In genomic region chr4:107736924-107737448, GRCh38 we compare ENCODE assay signal across 8 cellular contexts.
DNase-seq lines count a peak whose midpoint lies in the region; ATAC-seq lines count a peak whose summit lies in the region.

No MANE protein-coding gene starts in this region.

- ATAC-seq in GM21619 (IDR thresholded peaks at IDR 0.05; ENCODE audit: unreplicated experiment) = peak; percentile 60

- DNase-seq in DMS153 treated with DMSO at 0.1 percent for 48 hours (lab: John Stamatoyannopoulos, UW; ENCODE audit: unreplicated experiment) (peak; percentile 41), DMS153 (lab: John Stamatoyannopoulos, UW) (no peak), HuH-7 (ENCODE audit: low spot score) (peak; percentile 41), SKM-1 treated with dmso at 0.1 percent for 144 hours (lab: John Stamatoyannopoulos, UW; ENCODE audit: unreplicated experiment) (peak; percentile 32), astrocyte of the hippocampus (ENCODE audit: low read depth, low spot score) (peak; percentile 66), islet precursor cell (peak; percentile 83)
- peak; percentile 2 for DNase-seq in stimulated activated CD8-positive, alpha-beta memory T cell treated with anti-CD3 and anti-CD28 coated beads, Interleukin-12 subunit alpha, Interleukin-12 subunit beta, amount 100 ng/mL, for 4 hours (ENCODE audit: low read depth)
